ENCODE assay signal across 7 cellular contexts in genomic region chr14:23071975-23072539, GRCh38.
A peak's percentile ranks its signal among the peaks of the same experiment; 100 is the strongest.
DNase-seq lines count a peak whose midpoint lies in the region; ATAC-seq and TF ChIP-seq lines count a peak whose summit lies in the region.
"Had no signal": no experiment of that assay in that cellular context is flagged by ENCODE, and none has a peak within 500 bp of the region (broad histone marks: within the 10 kb centered on the region; RNA-seq: fewer than 3 reads in every experiment).

No MANE protein-coding gene starts in this region.

- H3K27me3 ChIP-seq in effector memory CD4-positive, alpha-beta T cell (replicated peaks; ENCODE audit: control insufficient read depth, insufficient read depth, low read length, poor library complexity, severe bottlenecking), result no peaks in the 10 kb centered on the region
- no peaks in the 10 kb centered on the region for H3K27me3 ChIP-seq in rectal smooth muscle tissue (ENCODE audit: control insufficient read depth, insufficient read depth, low read length)

- ATAC-seq in GM21360 (IDR thresholded peaks at IDR 0.05; ENCODE audit: unreplicated experiment), result no peak

- DNase-seq in LNCaP clone FGC (ENCODE audit: low read depth) (peak; percentile 90), NCI-H524 (lab: John Stamatoyannopoulos, UW) (no peak), RPMI8226 (no peak)
- no peak for DNase-seq in effector memory CD4-positive, alpha-beta T cell
- DNase-seq: OCI-M1 had no signal

- TF ChIP-seq CTCF in LNCaP clone FGC (IDR thresholded peaks at IDR 0.05; ENCODE audit: control insufficient read depth, extremely low read depth, insufficient read depth), result no peak

- peak overlapping the region; percentile 85 for H3K4me3 ChIP-seq in LNCaP clone FGC (ENCODE audit: low read depth, low read length)
- no peak overlapping the region for H3K4me3 ChIP-seq in effector memory CD4-positive, alpha-beta T cell (ENCODE audit: insufficient read depth, low read depth, low read length, poor library complexity, severe bottlenecking)
- H3K4me3 ChIP-seq in rectal smooth muscle tissue (ENCODE audit: low read length), result peak overlapping the region; percentile 77

- peaks cover 18% of the 10 kb centered on the region for H3K4me1 ChIP-seq in effector memory CD4-positive, alpha-beta T cell (ENCODE audit: control insufficient read depth, insufficient read depth, low read length, poor library complexity, severe bottlenecking)
- peaks cover 16% of the 10 kb centered on the region for H3K4me1 ChIP-seq in rectal smooth muscle tissue (ENCODE audit: control insufficient read depth, insufficient read depth, low read length)

- peak overlapping the region; percentile 29 for H3K9ac ChIP-seq in rectal smooth muscle tissue (ENCODE audit: low read length)

- H3K36me3 ChIP-seq in effector memory CD4-positive, alpha-beta T cell (ENCODE audit: control insufficient read depth, insufficient read depth, low read length), result peaks cover 55% of the 10 kb centered on the region
- H3K36me3 ChIP-seq in rectal smooth muscle tissue (ENCODE audit: control insufficient read depth, insufficient read depth, low read length), result peaks cover 33% of the 10 kb centered on the region

- H3K27ac ChIP-seq in effector memory CD4-positive, alpha-beta T cell (ENCODE audit: insufficient read depth, low read length, poor library complexity, severe bottlenecking), result peak overlapping the region; percentile 70
- peak overlapping the region; percentile 75 for H3K27ac ChIP-seq in rectal smooth muscle tissue (ENCODE audit: low read depth, low read length)

- H3K9me3 ChIP-seq in effector memory CD4-positive, alpha-beta T cell (ENCODE audit: control insufficient read depth, low read length), result no peaks in the 10 kb centered on the region
